Comparison of ENCODE assay signal across 15 cellular contexts in the genomic region with DNA sequence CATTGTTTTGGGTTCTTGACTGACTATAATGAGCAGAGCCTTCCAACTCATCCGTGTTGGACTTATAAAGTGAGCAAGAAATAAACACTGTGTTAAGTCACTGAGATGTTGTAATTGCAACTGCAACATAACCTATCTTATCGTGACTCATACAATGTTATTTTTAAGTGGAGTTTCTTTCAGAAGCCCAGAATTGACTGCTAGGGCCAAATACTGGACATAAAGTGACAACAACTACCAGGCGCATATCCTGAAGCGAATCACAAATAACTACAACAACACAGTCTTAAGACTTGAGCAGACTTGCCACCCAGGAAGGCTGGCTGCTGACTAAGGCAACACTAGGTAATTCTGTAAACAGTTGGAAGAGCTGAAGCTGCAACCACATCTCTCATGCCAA.
A peak's percentile ranks its signal among the peaks of the same experiment; 100 is the strongest.
DNase-seq lines count a peak whose midpoint lies in the region; ATAC-seq and TF ChIP-seq lines count a peak whose summit lies in the region.
"Had no signal": no experiment of that assay in that cellular context is flagged by ENCODE, and none has a peak within 500 bp of the region (broad histone marks: within the 10 kb centered on the region; RNA-seq: fewer than 3 reads in every experiment).

No MANE protein-coding gene starts in this region.

- peak overlapping the region; percentile 78 for H3K4me2 ChIP-seq in IMR-90 (ENCODE audit: low read depth, low read length)

- ATAC-seq in IMR-90 (ENCODE audit: low read depth) = peak; percentile 90
- ATAC-seq in HG03175 (IDR thresholded peaks at IDR 0.05; ENCODE audit: unreplicated experiment) = no peak
- ATAC-seq: stimulated activated naive CD8-positive, alpha-beta T cell treated with anti-CD3 and anti-CD28 coated beads, Interleukin-15, amount 100 ng/mL, for 72 hours had no signal

- peak overlapping the region; percentile 16 for H2AFZ ChIP-seq in IMR-90 (replicated peaks; ENCODE audit: low read length, poor library complexity)

- peak overlapping the region; percentile 38 for H3K4me3 Mint-ChIP-seq in chondrocyte (ENCODE audit: unreplicated experiment)
- H3K4me3 Mint-ChIP-seq: stimulated activated naive CD8-positive, alpha-beta T cell treated with anti-CD3 and anti-CD28 coated beads, Interleukin-15, amount 100 ng/mL, for 72 hours had no signal

- no peak overlapping the region for H3K4me3 ChIP-seq in IMR-90 (ENCODE audit: insufficient read depth, low read depth, low read length)
- H3K4me3 ChIP-seq in kidney epithelial cell (ENCODE audit: low read depth, low read length) = no peak overlapping the region
- H3K4me3 ChIP-seq in H7 (ENCODE audit: insufficient read depth, low read depth, low read length) = no peak overlapping the region
- no peak overlapping the region for H3K4me3 ChIP-seq in sigmoid colon
- no peak overlapping the region for H3K4me3 ChIP-seq in effector memory CD4-positive, alpha-beta T cell (ENCODE audit: insufficient read depth, low read depth, low read length, poor library complexity, severe bottlenecking)
- H3K4me3 ChIP-seq: adrenal gland had no signal

- H3K4ac ChIP-seq in IMR-90 (ENCODE audit: low read depth, low read length) = peak overlapping the region; percentile 61

- no peak for TF ChIP-seq CTCF in IMR-90 (conservative IDR thresholded peaks at IDR 0.05; ENCODE audit: low read depth, low read length)
- TF ChIP-seq CTCF in chondrocyte (IDR thresholded peaks at IDR 0.05) = no peak
- TF ChIP-seq CTCF in kidney epithelial cell (IDR thresholded peaks at IDR 0.05; ENCODE audit: insufficient read depth, low read length, poor library complexity, severe bottlenecking) = no peak
- TF ChIP-seq CTCF in sigmoid colon (IDR thresholded peaks at IDR 0.05) = no peak

- peaks cover 21% of the 10 kb centered on the region for H3K9me3 Mint-ChIP-seq in chondrocyte (ENCODE audit: low read depth)

- POLR2A ChIA-PET in IMR-90 (lab: Charles Lee; ENCODE audit: unreplicated experiment) = no interaction called here

- no peak for TF ChIP-seq POLR2A in IMR-90 (IDR thresholded peaks at IDR 0.05; ENCODE audit: low read depth, low read length)
- no peak for TF ChIP-seq POLR2A in sigmoid colon (IDR thresholded peaks at IDR 0.05)

- H3K23ac ChIP-seq in IMR-90 (ENCODE audit: low read depth, low read length) = 0 out of 2 replicates have a peak overlapping the region, but pooled peaks have one; percentile 20

- H2BK20ac ChIP-seq in IMR-90 (ENCODE audit: low read depth, low read length) = peak overlapping the region; percentile 73; the same call in 1 of the 2 replicates

- H4K91ac ChIP-seq in IMR-90 (ENCODE audit: insufficient read depth, low read depth, low read length) = peak overlapping the region; percentile 19

- dilution Hi-C loops in IMR-90 (cut with HindIII; ENCODE audit: low sequenced_read_pairs, unreplicated experiment) = no loop called here

- WGBS in IMR-90 (ENCODE audit: extremely low coverage in 2 of 2, insufficient read length in 1 of 2), 2 experiments = no CpG with 5 or more reads among the region's 4 CpGs
- 73 to 81% methylated on average over 4 of the region's 4 CpGs for WGBS in sigmoid colon, 2 donors

- H4K8ac ChIP-seq in IMR-90 (ENCODE audit: low read depth in 2 of 2, low read length in 2 of 2) = peak overlapping the region in 1 of 2 experiments; percentile 57; a peak in 1 of 4 replicates

- H3K27me3 ChIP-seq in IMR-90 (ENCODE audit: control insufficient read depth, insufficient read depth, low read length) (no peaks in the 10 kb centered on the region), kidney epithelial cell (ENCODE audit: control insufficient read depth, insufficient read depth, low read length) (no peaks in the 10 kb centered on the region), H7 (ENCODE audit: control insufficient read depth, insufficient read depth, low read length) (no peaks in the 10 kb centered on the region), sigmoid colon (no peaks in the 10 kb centered on the region)
- no peaks in the 10 kb centered on the region for H3K27me3 ChIP-seq in effector memory CD4-positive, alpha-beta T cell (replicated peaks; ENCODE audit: control insufficient read depth, insufficient read depth, low read length, poor library complexity, severe bottlenecking)
- H3K27me3 ChIP-seq: adrenal gland, neutrophil had no signal

- H3K9me1 ChIP-seq in IMR-90 (ENCODE audit: insufficient read depth, low read length) = peaks cover 6% of the 10 kb centered on the region

- H4K5ac ChIP-seq in IMR-90 (ENCODE audit: low read depth, low read length) = no peak overlapping the region

- peak overlapping the region; percentile 96 for H3K27ac Mint-ChIP-seq in chondrocyte (ENCODE audit: unreplicated experiment)
- H3K27ac Mint-ChIP-seq: stimulated activated naive CD8-positive, alpha-beta T cell treated with anti-CD3 and anti-CD28 coated beads, Interleukin-15, amount 100 ng/mL, for 72 hours had no signal

- CTCF ChIA-PET in IMR-90 (lab: Yijun Ruan, JAX) = no interaction called here

- H2BK15ac ChIP-seq in IMR-90 (ENCODE audit: low read depth, low read length) = 0 out of 3 replicates have a peak overlapping the region, but pooled peaks have one; percentile 84

- peaks cover 59% of the 10 kb centered on the region for H3K4me1 Mint-ChIP-seq in chondrocyte (ENCODE audit: low read depth)
- H3K4me1 Mint-ChIP-seq: stimulated activated naive CD8-positive, alpha-beta T cell treated with anti-CD3 and anti-CD28 coated beads, Interleukin-15, amount 100 ng/mL, for 72 hours had no signal

- peak overlapping the region; percentile 81 for H3K18ac ChIP-seq in IMR-90 (ENCODE audit: low read depth, low read length)

- peak overlapping the region; percentile 65 for H2BK120ac ChIP-seq in IMR-90 (ENCODE audit: low read depth, low read length)

- H3K14ac ChIP-seq in IMR-90 (replicated peaks; ENCODE audit: low read depth, low read length) = peak overlapping the region; percentile 75

- H3K27me3 Mint-ChIP-seq in chondrocyte (ENCODE audit: low read depth) = no peaks in the 10 kb centered on the region
- H3K27me3 Mint-ChIP-seq: stimulated activated naive CD8-positive, alpha-beta T cell treated with anti-CD3 and anti-CD28 coated beads, Interleukin-15, amount 100 ng/mL, for 72 hours had no signal

- H3K4me1 ChIP-seq in IMR-90 (ENCODE audit: control insufficient read depth, insufficient read depth, low read length) = peaks cover 10% of the 10 kb centered on the region
- peaks cover 0 to 11% (median 6%) of the 10 kb centered on the region in 4 donors for H3K4me1 ChIP-seq in sigmoid colon
- no peaks in the 10 kb centered on the region for H3K4me1 ChIP-seq in effector memory CD4-positive, alpha-beta T cell (ENCODE audit: control insufficient read depth, insufficient read depth, low read length, poor library complexity, severe bottlenecking)
- H3K4me1 ChIP-seq: adrenal gland had no signal

- no peaks in the 10 kb centered on the region for H3K36me3 ChIP-seq in IMR-90 (ENCODE audit: control insufficient read depth, insufficient read depth, low read length)
- H3K36me3 ChIP-seq in kidney epithelial cell (ENCODE audit: control insufficient read depth, insufficient read depth, low read length) = no peaks in the 10 kb centered on the region
- H3K36me3 ChIP-seq in H7 (replicated peaks; ENCODE audit: control insufficient read depth, insufficient read depth, low read length) = no peaks in the 10 kb centered on the region
- no peaks in the 10 kb centered on the region for H3K36me3 ChIP-seq in sigmoid colon
- H3K36me3 ChIP-seq in effector memory CD4-positive, alpha-beta T cell (ENCODE audit: control insufficient read depth, insufficient read depth, low read length) = no peaks in the 10 kb centered on the region
- H3K36me3 ChIP-seq: adrenal gland, neutrophil had no signal

- H2AK9ac ChIP-seq in IMR-90 (replicated peaks; ENCODE audit: low read depth, low read length, poor library complexity) = no peak overlapping the region

- intact Hi-C loops in IMR-90 (cut with micrococcal nuclease) (no loop called here), sigmoid colon (cut with DNase I) (loop anchor here (5.0 to 10.0 kb wide), 2 partner anchors 216 to 323 kb away; no protein-coding TSS in a partner anchor)

- DNase-seq in A172 (ENCODE audit: low spot score) = peak; percentile 19
- DNase-seq in IMR-90 = peak; percentile 95
- no peak for DNase-seq in chondrocyte (ENCODE audit: low spot score)
- DNase-seq in kidney epithelial cell (ENCODE audit: low read depth) = peak; percentile 10
- DNase-seq in H7 = no peak
- no peak for DNase-seq in sigmoid colon
- no peak for DNase-seq in effector memory CD4-positive, alpha-beta T cell
- DNase-seq: adrenal gland; DND-41; islet precursor cell; NCI-H2107; RPMI8226; stimulated activated naive CD8-positive, alpha-beta T cell treated with anti-CD3 and anti-CD28 coated beads, Interleukin-15, amount 100 ng/mL, for 72 hours had no signal

- H3K9me3 ChIP-seq in IMR-90 (ENCODE audit: control insufficient read depth, insufficient read depth, low read length) (no peaks in the 10 kb centered on the region), sigmoid colon (no peaks in the 10 kb centered on the region)
- H3K9me3 ChIP-seq in effector memory CD4-positive, alpha-beta T cell (ENCODE audit: control insufficient read depth, low read length) = no peaks in the 10 kb centered on the region
- H3K9me3 ChIP-seq: adrenal gland, neutrophil had no signal

- no peak overlapping the region for H3K56ac ChIP-seq in IMR-90 (ENCODE audit: extremely low read depth, insufficient read depth, low read length)

- H3K27ac ChIP-seq in IMR-90 (ENCODE audit: insufficient read depth, low read length) (peak overlapping the region; percentile 66; the same call in 1 of the 2 replicates), sigmoid colon (peak overlapping the region in 2 of 4 donors; percentile 49 to 56)
- no peak overlapping the region for H3K27ac ChIP-seq in effector memory CD4-positive, alpha-beta T cell (ENCODE audit: insufficient read depth, low read length, poor library complexity, severe bottlenecking)
- H3K27ac ChIP-seq: adrenal gland, neutrophil had no signal

- in situ Hi-C loops in IMR-90 (cut with MboI; ENCODE audit: low sequenced_read_pairs) = no loop called here

- H4K20me1 ChIP-seq in IMR-90 (ENCODE audit: insufficient read depth, low read length) = no peaks in the 10 kb centered on the region

- BruUV-seq in IMR-90 (replicated peaks; lab: Mats Ljungman, UMichigan) = no TSS peak

- H3K9ac ChIP-seq in IMR-90 (ENCODE audit: low read depth, low read length) = no peak overlapping the region

- no peak for TF ChIP-seq RAD21 in IMR-90 (IDR thresholded peaks at IDR 0.05; ENCODE audit: low read length)

- H3K79me1 ChIP-seq in IMR-90 (ENCODE audit: low read depth in 1 of 2, low read length in 2 of 2) = no peaks in the 10 kb centered on the region

- H2BK5ac ChIP-seq in IMR-90 (ENCODE audit: low read depth, low read length, poor library complexity, severe bottlenecking) = peak overlapping the region; percentile 79

- no peak for TF ChIP-seq EP300 in sigmoid colon (IDR thresholded peaks at IDR 0.05)

- H2AK5ac ChIP-seq in IMR-90 (ENCODE audit: low read depth, low read length) = peak overlapping the region; percentile 50; the same call in 1 of the 2 replicates

- peaks cover 9% of the 10 kb centered on the region for H3K36me3 Mint-ChIP-seq in chondrocyte (ENCODE audit: low read depth)

Comparison
In these comparisons a context has a peak if more than half of its experiments do, and no peak if none do; other contexts are left out.
1. DNase-seq: peak in A172 (single experiment), IMR-90 (single experiment) and kidney epithelial cell (single experiment); none in chondrocyte (single experiment), H7 (single experiment), sigmoid colon (single experiment) and effector memory CD4-positive, alpha-beta T cell (0 of 3).